1 cellular context compared by ENCODE assay signal in genomic region chr2:64399521-64399920, GRCh38.
TF ChIP-seq lines count a peak whose summit lies in the region.

No MANE protein-coding gene starts in this region.

TF ChIP-seq in H1, 55 proteins besides CTCF, POLR2A, EP300 and RAD21:
- no peak for TF ChIP-seq RXRA (IDR thresholded peaks at IDR 0.05; ENCODE audit: insufficient read depth, low read depth, low read length)
- TF ChIP-seq EZH2 (IDR thresholded peaks at IDR 0.05; ENCODE audit: low read depth, low read length, severe bottlenecking) = no peak
- no peak for TF ChIP-seq SAP30 (IDR thresholded peaks at IDR 0.05; ENCODE audit: insufficient read depth, insufficient replicate concordance, low read length)
- TF ChIP-seq GABPA (IDR thresholded peaks at IDR 0.05; ENCODE audit: borderline replicate concordance, insufficient read depth, low read length) = no peak
- no peak for TF ChIP-seq E2F6 (IDR thresholded peaks at IDR 0.05)
- TF ChIP-seq SP2 (IDR thresholded peaks at IDR 0.05; ENCODE audit: low read length) = no peak
- TF ChIP-seq BRCA1 (IDR thresholded peaks at IDR 0.05; ENCODE audit: low read depth, low read length) = no peak
- no peak for TF ChIP-seq SP1 (IDR thresholded peaks at IDR 0.05; ENCODE audit: low read depth, low read length)
- no peak for TF ChIP-seq CREB1 (IDR thresholded peaks at IDR 0.05)
- TF ChIP-seq TEAD4 (IDR thresholded peaks at IDR 0.05; ENCODE audit: low read depth, low read length) = no peak
- TF ChIP-seq POU5F1 (IDR thresholded peaks at IDR 0.05; ENCODE audit: low read depth, low read length) = no peak
- TF ChIP-seq HDAC2 (IDR thresholded peaks at IDR 0.05; ENCODE audit: borderline replicate concordance in 1 of 2, low read depth in 2 of 2, low read length in 2 of 2) = no peak
- TF ChIP-seq CBX5 (IDR thresholded peaks at IDR 0.05; ENCODE audit: low read depth, low read length) = no peak
- TF ChIP-seq YY1 (IDR thresholded peaks at IDR 0.05; ENCODE audit: low read depth, low read length) = no peak
- TF ChIP-seq MAFK (IDR thresholded peaks at IDR 0.05; ENCODE audit: low read depth, low read length) = no peak
- TF ChIP-seq SIX5 (IDR thresholded peaks at IDR 0.05; ENCODE audit: low read depth, low read length) = no peak
- TF ChIP-seq RFX5 (IDR thresholded peaks at IDR 0.05; ENCODE audit: borderline replicate concordance, low read depth, low read length) = no peak
- TF ChIP-seq JUND (IDR thresholded peaks at IDR 0.05; ENCODE audit: low read length) = no peak
